18 cellular contexts compared by ENCODE assay signal in genomic region chr1:206655471-206655882, GRCh38.
DNase-seq lines count a peak whose midpoint lies in the region; ATAC-seq and TF ChIP-seq lines count a peak whose summit lies in the region.
"Had no signal": no experiment of that assay in that cellular context is flagged by ENCODE, and none has a peak within 500 bp of the region (broad histone marks: within the 10 kb centered on the region; RNA-seq: fewer than 3 reads in every experiment).

No MANE protein-coding gene starts in this region.

- no peak overlapping the region for H3K4me3 ChIP-seq in parathyroid adenoma (ENCODE audit: low read depth, low read length)
- H3K4me3 ChIP-seq: GM12878, SJSA1, tibial nerve had no signal

- no peaks in the 10 kb centered on the region for H3K79me2 ChIP-seq in parathyroid adenoma

- no peaks in the 10 kb centered on the region for H3K36me3 ChIP-seq in parathyroid adenoma (ENCODE audit: control insufficient read depth, insufficient read depth, low read length)
- H3K36me3 ChIP-seq: tibial nerve had no signal

- H3K4me2 ChIP-seq in parathyroid adenoma (ENCODE audit: low read length): no peak overlapping the region

- H3K9me3 ChIP-seq in parathyroid adenoma (ENCODE audit: control insufficient read depth, low read length): no peaks in the 10 kb centered on the region
- H3K9me3 ChIP-seq: SJSA1, tibial nerve had no signal

- no peaks in the 10 kb centered on the region for H3K27me3 ChIP-seq in parathyroid adenoma (ENCODE audit: control insufficient read depth, insufficient read depth, low read length)
- H3K27me3 ChIP-seq: SJSA1 had no signal

- no peak overlapping the region for H2AFZ ChIP-seq in parathyroid adenoma

- no peaks in the 10 kb centered on the region for H3K4me1 ChIP-seq in parathyroid adenoma
- H3K4me1 ChIP-seq: SJSA1 had no signal

- no peak for TF ChIP-seq CTCF in parathyroid adenoma (IDR thresholded peaks at IDR 0.05)

- H3K27ac ChIP-seq in parathyroid adenoma: peak overlapping the region; percentile 6
- H3K27ac ChIP-seq: SJSA1, tibial nerve had no signal

- no peak for ATAC-seq in GM21723 (IDR thresholded peaks at IDR 0.05; ENCODE audit: unreplicated experiment)
- ATAC-seq: GM12878 had no signal

- H3K9ac ChIP-seq in parathyroid adenoma: no peak overlapping the region

- DNase-seq in NCI-H1694 (lab: John Stamatoyannopoulos, UW) (peak; percentile 24), NCI-H1694 treated with DMSO at 0.1 percent for 48 hours (lab: John Stamatoyannopoulos, UW) (no peak), NCI-H2029 (lab: John Stamatoyannopoulos, UW) (peak; percentile 32), brain pericyte (ENCODE audit: low read depth, low spot score) (peak; percentile 24), NOMO-1 (lab: John Stamatoyannopoulos, UW; ENCODE audit: unreplicated experiment in 2 of 2) (no peak), NCI-H146 (lab: John Stamatoyannopoulos, UW) (no peak)
- DNase-seq: 8988T; activated naive CD8-positive, alpha-beta T cell treated with anti-CD3 and anti-CD28 coated beads for 36 hours; activated T-cell treated with anti-CD3 and anti-CD28 coated beads, Interleukin-2, amount 50 U/mL, for 48 hours; CD4-positive, alpha-beta T cell; Kasumi-1; mesendoderm; stimulated activated CD4-positive, alpha-beta T cell treated with anti-CD3 and anti-CD28 coated beads, Interleukin-4, amount 100 ng/mL, for 24 hours had no signal

Comparison
In these comparisons a context has a peak if more than half of its experiments do, and no peak if none do; other contexts are left out.
1. DNase-seq: peak in NCI-H1694 (single experiment), NCI-H2029 (single experiment) and brain pericyte (single experiment); none in NCI-H1694 treated with DMSO at 0.1 percent for 48 hours (single experiment), NOMO-1 (0 of 2) and NCI-H146 (single experiment).